ENCODE assay signal across 9 cellular contexts in genomic region chr6:3748726-3749389, GRCh38. TPM values are rescaled to one million over a fixed set of nuclear protein-coding genes. Genes with fewer than 3 reads are reported as not detected.
DNase-seq lines count a peak whose midpoint lies in the region; ATAC-seq, FAIRE-seq and TF ChIP-seq lines count a peak whose summit lies in the region.
"Had no signal": no experiment of that assay in that cellular context is flagged by ENCODE, and none has a peak within 500 bp of the region (broad histone marks: within the 10 kb centered on the region; RNA-seq: fewer than 3 reads in every experiment).

No MANE protein-coding gene starts in this region.

- H3K4me3 ChIP-seq in A549 (no peak overlapping the region), fibroblast of lung (replicated peaks in 1 of 4; ENCODE audit: control extremely low read depth in 1 of 4, insufficient read depth in 1 of 4, low read depth in 3 of 4, low read length in 4 of 4) (peak overlapping the region; percentile 67 to 85 (median 76)), osteoblast (ENCODE audit: insufficient read depth, low read length) (peak overlapping the region; percentile 85)

- TF ChIP-seq EP300 in A549 (IDR thresholded peaks at IDR 0.05) = no peak

- H4K20me1 ChIP-seq in fibroblast of lung (ENCODE audit: control insufficient read depth, extremely low read depth, insufficient read depth, low read length) = no peaks in the 10 kb centered on the region
- peaks cover 63% of the 10 kb centered on the region for H4K20me1 ChIP-seq in osteoblast (ENCODE audit: insufficient read depth, low read length)

- H3K4me3 Mint-ChIP-seq in T-cell = peak overlapping the region in 2 of 3 donors; percentile 1 to 63

- H3K27ac ChIP-seq in A549 (peak overlapping the region in 1 of 2 experiments; percentile 50; a peak in 1 of 6 replicates), fibroblast of lung (ENCODE audit: insufficient read depth, low read length) (peak overlapping the region; percentile 91), osteoblast (ENCODE audit: low read depth, low read length) (peak overlapping the region; percentile 90)

- no peak for FAIRE-seq in A549 (lab: Jason Lieb, UNC)

- TF ChIP-seq RAD21 in A549 (conservative IDR thresholded peaks at IDR 0.05 in 1 of 2, IDR thresholded peaks at IDR 0.05 in 1 of 2) = no peak

- H3K79me2 ChIP-seq in fibroblast of lung (ENCODE audit: control insufficient read depth, insufficient read depth, low read length) = peaks cover 75% of the 10 kb centered on the region
- H3K79me2 ChIP-seq in osteoblast (ENCODE audit: insufficient read depth, low read length) = peaks cover 76% of the 10 kb centered on the region

- no peak for TF ChIP-seq POLR2A in A549 (IDR thresholded peaks at IDR 0.05; ENCODE audit: low read length)

- DNase-seq in A549 (ENCODE audit: low read depth in 1 of 2, low spot score in 1 of 2) (no peak), T-cell (no peak), fibroblast of lung (ENCODE audit: low read depth in 2 of 2) (peak in 1 of 2 donors; percentile 50), osteoblast (ENCODE audit: insufficient read length, low spot score, missing footprints) (peak; percentile 83), NCI-H2196 treated with DMSO at 0.1 percent for 48 hours (lab: John Stamatoyannopoulos, UW; ENCODE audit: unreplicated experiment) (no peak), hepatic stellate cell (ENCODE audit: low spot score) (no peak)
- DNase-seq in activated naive CD4-positive, alpha-beta T cell (lab: John Stamatoyannopoulos, UW) = no peak
- DNase-seq: activated gamma-delta T cell had no signal

- TF ChIP-seq CTCF in A549 (IDR thresholded peaks at IDR 0.05) = no peak
- TF ChIP-seq CTCF in fibroblast of lung (conservative IDR thresholded peaks at IDR 0.05 in 1 of 2, IDR thresholded peaks at IDR 0.05 in 1 of 2; ENCODE audit: low read depth in 1 of 2, low read length in 2 of 2) = no peak
- no peak for TF ChIP-seq CTCF in osteoblast (IDR thresholded peaks at IDR 0.05; ENCODE audit: extremely low read depth, low read depth, low read length)

- H3K36me3 Mint-ChIP-seq in T-cell = no peaks in the 10 kb centered on the region

- no peaks in the 10 kb centered on the region for H3K9me3 Mint-ChIP-seq in T-cell

- H3K36me3 ChIP-seq in fibroblast of lung (ENCODE audit: control insufficient read depth, insufficient read depth, low read length) (peaks cover 3% of the 10 kb centered on the region), osteoblast (ENCODE audit: insufficient read depth, low read length) (peaks cover 45% of the 10 kb centered on the region)

- peak overlapping the region; percentile 13 for H3K9ac ChIP-seq in fibroblast of lung (ENCODE audit: insufficient read depth, low read length)

- H3K27ac Mint-ChIP-seq in T-cell = no peak overlapping the region

- WGBS in A549 (ENCODE audit: missing lambda C conversion rate) = 60% methylated on average over 7 of the region's 7 CpGs

- H3K27me3 ChIP-seq in fibroblast of lung (ENCODE audit: control insufficient read depth, insufficient read depth, low read length) = no peaks in the 10 kb centered on the region
- H3K27me3 ChIP-seq in osteoblast (ENCODE audit: insufficient read depth, low read length) = no peaks in the 10 kb centered on the region

- CTCF ChIA-PET in A549 (lab: Yijun Ruan, JAX) = interaction anchor here (0.6 to 8.7 kb wide), 50 partner anchors 7 to 619 kb away, joined by 3 to 96 read pairs (median 5); partner anchors contain the start of gene FAM50B
- CTCF ChIA-PET in T-cell (lab: Charles Lee) = interaction anchor here (0.5 to 1.6 kb wide), 5 partner anchors 184 to 289 kb away, joined by 3 to 7 read pairs (median 3); no protein-coding TSS in a partner anchor

- H3K4me2 ChIP-seq in A549 (peak overlapping the region; percentile 87), fibroblast of lung (ENCODE audit: extremely low read depth, insufficient read depth, low read length) (peak overlapping the region; percentile 94), osteoblast (ENCODE audit: insufficient read depth, low read length) (peak overlapping the region; percentile 98)

- H3K4me1 Mint-ChIP-seq in T-cell = peaks cover 5 to 16% (median 12%) of the 10 kb centered on the region in 3 donors

- H3K9me3 ChIP-seq in A549 = no peaks in the 10 kb centered on the region
- H3K9me3 ChIP-seq in fibroblast of lung (ENCODE audit: control insufficient read depth, insufficient read depth, low read depth, low read length) = no peaks in the 10 kb centered on the region
- no peaks in the 10 kb centered on the region for H3K9me3 ChIP-seq in osteoblast (ENCODE audit: low read depth, low read length)

- POLR2A ChIA-PET in A549 (lab: Yijun Ruan, JAX) = interaction anchor here (1.7 kb wide), 1 partner anchor 60 kb away, joined by 6 read pairs; no protein-coding TSS in a partner anchor
- POLR2A ChIA-PET in T-cell (lab: Charles Lee) = no interaction called here

- H2AFZ ChIP-seq in fibroblast of lung (ENCODE audit: low read length) (no peak overlapping the region), osteoblast (ENCODE audit: low read length) (no peak overlapping the region)

- peaks cover 27 to 37% of the 10 kb centered on the region in 2 donors for H3K27me3 Mint-ChIP-seq in T-cell

- H3K4me1 ChIP-seq in A549 (peaks cover 39% of the 10 kb centered on the region), fibroblast of lung (ENCODE audit: control insufficient read depth, extremely low read depth, insufficient read depth, low read length) (peaks cover 17% of the 10 kb centered on the region), osteoblast (ENCODE audit: insufficient read depth, low read length) (peaks cover 59% of the 10 kb centered on the region)

- ATAC-seq in A549 = no peak; a peak in 1 of 6 replicates
- no peak for ATAC-seq in T-cell (replicated peaks in 1 of 4)
- no peak for ATAC-seq in HG02938 (IDR thresholded peaks at IDR 0.05; ENCODE audit: unreplicated experiment)

TF ChIP-seq in A549, 52 proteins besides CTCF, POLR2A, EP300 and RAD21:
- no peak for TF ChIP-seq MYC (IDR thresholded peaks at IDR 0.05; ENCODE audit: borderline replicate concordance, low read length)
- no peak for TF ChIP-seq POLR2AphosphoS2 (conservative IDR thresholded peaks at IDR 0.05; ENCODE audit: low read length)

RNA-seq across cellular contexts. Expression of gene PXDC1, which starts 2.7 kb away (rescaled TPM):
- 2.5 and 6.3 TPM in 2 replicates for polyA plus RNA-seq in A549 (2011; rRNA removed)
- polyA plus RNA-seq in A549 (2012; cell fraction: cytosol; rRNA removed) = 2.5 and 4.8 TPM in 2 replicates
- polyA plus RNA-seq in A549 (2012; cell fraction: nucleus; rRNA removed) = 5.2 and 6.3 TPM in 2 replicates
- polyA plus RNA-seq in A549 (2017; fragmentation: RNase III; extraction: RNeasy Plus Mini Kit Qiagen cat#74134 plus additional on column Dnase treatment) = 6.6 to 8.0 TPM (median 7.1 TPM) in 3 replicates
- 3.3 and 4.5 TPM in 2 replicates for polyA minus RNA-seq in A549 (2011; rRNA and poly(A)+ RNA removed)
- 1 to 10 TPM in 1 of 5 donors, under 1 TPM in 4; 0.30 to 1.2 (median 0.41) TPM for total RNA-seq in T-cell
- total RNA-seq in fibroblast of lung = 33.1 and 52.7 TPM in 2 replicates
- 18.9 and 30.3 TPM in 2 replicates for polyA plus RNA-seq in fibroblast of lung
- 38.0 and 59.4 TPM in 2 replicates for polyA plus RNA-seq in fibroblast of lung (2012)
- 20.0 and 28.7 TPM in 2 replicates for polyA minus RNA-seq in fibroblast of lung (ENCODE audit: low replicate concordance)
- 144 and 161 TPM in 2 replicates for total RNA-seq in osteoblast

Comparison
In these comparisons a context has a peak if more than half of its experiments do, and no peak if none do; other contexts are left out.
1. RNA of gene PXDC1, which starts 2.7 kb away (total RNA-seq): 144 to 161 TPM in osteoblast and 33.1 to 52.7 TPM in fibroblast of lung; 0.30 to 1.2 TPM in T-cell; every median in the first group is over 10 times any median in the second.
2. Peak in every context shown above with its lines, with median percentiles within 50 percentile points of each other: H3K4me2 ChIP-seq.